26 cellular contexts compared by ENCODE assay signal in genomic region chr7:134902058-134902457, GRCh38.
DNase-seq lines count a peak whose midpoint lies in the region; ATAC-seq and TF ChIP-seq lines count a peak whose summit lies in the region.
"Had no signal": no experiment of that assay in that cellular context is flagged by ENCODE, and none has a peak within 500 bp of the region (broad histone marks: within the 10 kb centered on the region; RNA-seq: fewer than 3 reads in every experiment).

No MANE protein-coding gene starts in this region.

- peak overlapping the region; percentile 40 for H3K27ac Mint-ChIP-seq in osteocyte (ENCODE audit: unreplicated experiment)
- H3K27ac Mint-ChIP-seq: activated CD4-positive, alpha-beta T cell treated with anti-CD3 and anti-CD28 coated beads for 36 hours; natural killer cell; stimulated activated effector memory CD8-positive, alpha-beta T cell treated with anti-CD3 and anti-CD28 coated beads, Interleukin-12 subunit alpha, Interleukin-12 subunit beta, amount 100 ng/mL, for 72 hours had no signal

- H3K4me1 Mint-ChIP-seq in osteocyte (ENCODE audit: unreplicated experiment): peaks cover 57% of the 10 kb centered on the region
- H3K4me1 Mint-ChIP-seq: natural killer cell had no signal

- H3K27ac ChIP-seq in right cardiac atrium (ENCODE audit: low read length) (peak overlapping the region; percentile 55), esophagus squamous epithelium (peak overlapping the region in 3 of 4 donors; percentile 61 to 76 (median 66))
- H3K27ac ChIP-seq: pancreas, PC-9 had no signal

- H3K9me3 Mint-ChIP-seq in osteocyte (ENCODE audit: unreplicated experiment): no peaks in the 10 kb centered on the region
- H3K9me3 Mint-ChIP-seq: natural killer cell; stimulated activated effector memory CD8-positive, alpha-beta T cell treated with anti-CD3 and anti-CD28 coated beads, Interleukin-12 subunit alpha, Interleukin-12 subunit beta, amount 100 ng/mL, for 72 hours had no signal

- 72% methylated on average over 2 of the region's 2 CpGs for WGBS in right cardiac atrium
- 70 to 85% methylated on average over 2 of the region's 2 CpGs for WGBS in esophagus squamous epithelium, 2 donors

- peaks cover 0 to 7% (median 0%) of the 10 kb centered on the region in 3 donors for H3K36me3 ChIP-seq in esophagus squamous epithelium
- H3K36me3 ChIP-seq: pancreas had no signal

- TF ChIP-seq POLR2A in esophagus squamous epithelium (IDR thresholded peaks at IDR 0.05): no peak

- intact Hi-C loops in right cardiac atrium (cut with DNase I) (no loop called here), left cardiac atrium (cut with DNase I) (no loop called here), esophagus squamous epithelium (cut with DNase I) (no loop called here)

- H3K36me3 Mint-ChIP-seq in osteocyte (ENCODE audit: unreplicated experiment): peaks cover 53% of the 10 kb centered on the region
- H3K36me3 Mint-ChIP-seq: natural killer cell; stimulated activated effector memory CD8-positive, alpha-beta T cell treated with anti-CD3 and anti-CD28 coated beads, Interleukin-12 subunit alpha, Interleukin-12 subunit beta, amount 100 ng/mL, for 72 hours had no signal

- no peaks in the 10 kb centered on the region for H3K27me3 ChIP-seq in right cardiac atrium (ENCODE audit: control insufficient read depth, insufficient read depth)
- no peaks in the 10 kb centered on the region for H3K27me3 ChIP-seq in esophagus squamous epithelium
- H3K27me3 ChIP-seq: pancreas, testis had no signal

- no peak for TF ChIP-seq CTCF in esophagus squamous epithelium (IDR thresholded peaks at IDR 0.05)
- TF ChIP-seq CTCF in osteocyte (IDR thresholded peaks at IDR 0.05): no peak

- H3K27me3 Mint-ChIP-seq in osteocyte (ENCODE audit: unreplicated experiment): no peaks in the 10 kb centered on the region
- H3K27me3 Mint-ChIP-seq: activated CD4-positive, alpha-beta T cell treated with anti-CD3 and anti-CD28 coated beads for 36 hours had no signal

- DNase-seq in right cardiac atrium (no peak), left cardiac atrium (no peak), esophagus squamous epithelium (lab: John Stamatoyannopoulos, UW) (no peak), osteocyte (ENCODE audit: extremely low spot score, unreplicated experiment) (no peak), iPS-NIHi7 (ENCODE audit: extremely low spot score) (no peak), NCI-H345 treated with DMSO at 0.1 percent for 48 hours (lab: John Stamatoyannopoulos, UW; ENCODE audit: unreplicated experiment) (no peak)
- DNase-seq: activated CD4-positive, alpha-beta T cell treated with anti-CD3 and anti-CD28 coated beads for 36 hours; activated naive CD4-positive, alpha-beta T cell treated with Interleukin-2 at 50 U/mL for 16 hours; activated T-cell treated with anti-CD3 and anti-CD28 coated beads, Interleukin-2, amount 50 U/mL, for 48 hours; amniotic stem cell; central memory CD4-positive, alpha-beta T cell; COR-L47; DMS79 treated with DMSO at 0.1 percent for 48 hours; kidney glomerular epithelial cell; natural killer cell; NCI-H1092; NCI-H2029; pancreas; PC-9; SIG-M5; stimulated activated CD4-positive, alpha-beta T cell treated with anti-CD3 and anti-CD28 coated beads, Interleukin-1b, Interleukin-23, amount 100 ng/mL, for 48 hours; testis had no signal

- no peak overlapping the region for H3K4me3 Mint-ChIP-seq in osteocyte (ENCODE audit: unreplicated experiment)
- H3K4me3 Mint-ChIP-seq: activated CD4-positive, alpha-beta T cell treated with anti-CD3 and anti-CD28 coated beads for 36 hours; GM23338; natural killer cell; stimulated activated effector memory CD8-positive, alpha-beta T cell treated with anti-CD3 and anti-CD28 coated beads, Interleukin-12 subunit alpha, Interleukin-12 subunit beta, amount 100 ng/mL, for 72 hours had no signal

- no peaks in the 10 kb centered on the region for H3K9me3 ChIP-seq in right cardiac atrium (ENCODE audit: control insufficient read depth, low read length)
- peaks cover 0 to under 1% (median 0%) of the 10 kb centered on the region in 3 donors for H3K9me3 ChIP-seq in esophagus squamous epithelium
- H3K9me3 ChIP-seq: pancreas, testis had no signal

- H3K4me3 ChIP-seq in right cardiac atrium (ENCODE audit: low read length) (no peak overlapping the region), esophagus squamous epithelium (no peak overlapping the region)
- H3K4me3 ChIP-seq: GM23338, pancreas, PC-9, testis had no signal

- ATAC-seq in right cardiac atrium: no peak
- no peak for ATAC-seq in left cardiac atrium
- ATAC-seq in GM19023 (IDR thresholded peaks at IDR 0.05; ENCODE audit: unreplicated experiment): no peak
- ATAC-seq in GM21390 (IDR thresholded peaks at IDR 0.05; ENCODE audit: unreplicated experiment): no peak
- ATAC-seq: activated CD4-positive, alpha-beta T cell treated with anti-CD3 and anti-CD28 coated beads for 36 hours; GM23338; natural killer cell; pancreas; stimulated activated effector memory CD8-positive, alpha-beta T cell treated with anti-CD3 and anti-CD28 coated beads, Interleukin-12 subunit alpha, Interleukin-12 subunit beta, amount 100 ng/mL, for 72 hours had no signal

- H3K4me1 ChIP-seq in right cardiac atrium (ENCODE audit: control insufficient read depth, insufficient read depth, low read length) (peaks cover 17% of the 10 kb centered on the region), esophagus squamous epithelium (peaks cover 0 to 76% (median 25%) of the 10 kb centered on the region in 3 donors)
- H3K4me1 ChIP-seq: pancreas had no signal
